ENCODE assay signal across 8 cellular contexts in genomic region chr14:90382491-90383125, GRCh38. TPM values are rescaled to one million over a fixed set of nuclear protein-coding genes. Genes with fewer than 3 reads are reported as not detected.
DNase-seq lines count a peak whose midpoint lies in the region; ATAC-seq and TF ChIP-seq lines count a peak whose summit lies in the region.

No MANE protein-coding gene starts in this region.

- H3K36me3 Mint-ChIP-seq in activated T-cell treated with anti-CD3 and anti-CD28 coated beads, Interleukin-2, amount 50 U/mL, for 4 hours (ENCODE audit: insufficient read depth), result no peaks in the 10 kb centered on the region
- no peaks in the 10 kb centered on the region for H3K36me3 Mint-ChIP-seq in natural killer cell

- TF ChIP-seq CTCF in fibroblast of pulmonary artery (IDR thresholded peaks at IDR 0.05; ENCODE audit: low read length, missing control alignments), result no peak
- TF ChIP-seq CTCF in natural killer cell (IDR thresholded peaks at IDR 0.05), result no peak
- no peak for TF ChIP-seq CTCF in stomach (IDR thresholded peaks at IDR 0.05)

- H3K4me1 ChIP-seq in stomach, result peaks cover 14 to 44% (median 30%) of the 10 kb centered on the region in 4 donors

- H3K4me1 Mint-ChIP-seq in activated T-cell treated with anti-CD3 and anti-CD28 coated beads, Interleukin-2, amount 50 U/mL, for 4 hours (ENCODE audit: low read depth), result peaks cover 8% of the 10 kb centered on the region
- H3K4me1 Mint-ChIP-seq in natural killer cell, result no peaks in the 10 kb centered on the region

- intact Hi-C loops in natural killer cell (cut with micrococcal nuclease) (loop anchor here (1.0 to 5.0 kb wide), 4 partner anchors 17 to 680 kb away; partner anchors contain the start of genes PSMC1, RPS6KA5 and TDP1), stomach (cut with DNase I; ENCODE audit: low total_unique reads) (no loop called here)

- 0 to 1% (median 0%) methylated on average over 24 to 34 of the region's 34 CpGs for WGBS in stomach, 5 donors

- H3K4me3 Mint-ChIP-seq in activated T-cell treated with anti-CD3 and anti-CD28 coated beads, Interleukin-2, amount 50 U/mL, for 4 hours, result no peak overlapping the region
- H3K4me3 Mint-ChIP-seq in natural killer cell, result no peak overlapping the region

- H3K27ac Mint-ChIP-seq in natural killer cell, result no peak overlapping the region

- ATAC-seq in HG02981 (IDR thresholded peaks at IDR 0.05; ENCODE audit: unreplicated experiment) (peak; percentile 14), natural killer cell (peak; percentile 14 to 28 (median 19))
- peak; percentile 44 to 47 for ATAC-seq in activated T-cell treated with anti-CD3 and anti-CD28 coated beads, Interleukin-2, amount 50 U/mL, for 4 hours

- H3K27ac ChIP-seq in stomach, result peak overlapping the region; percentile 92 to 100 (median 99)

- H3K9me3 Mint-ChIP-seq in activated T-cell treated with anti-CD3 and anti-CD28 coated beads, Interleukin-2, amount 50 U/mL, for 4 hours, result no peaks in the 10 kb centered on the region
- H3K9me3 Mint-ChIP-seq in natural killer cell, result no peaks in the 10 kb centered on the region

- no peak for TF ChIP-seq EP300 in stomach (IDR thresholded peaks at IDR 0.05)

- H3K9me3 ChIP-seq in stomach, result no peaks in the 10 kb centered on the region

- peak; percentile 32 for DNase-seq in NCI-H1436 (lab: John Stamatoyannopoulos, UW)
- no peak for DNase-seq in NCI-H1436 treated with DMSO at 0.1 percent for 48 hours (lab: John Stamatoyannopoulos, UW)
- DNase-seq in NCI-H510A treated with DMSO at 0.1 percent for 48 hours (lab: John Stamatoyannopoulos, UW), result peak; percentile 64
- peak; percentile 73 for DNase-seq in activated T-cell treated with anti-CD3 and anti-CD28 coated beads, Interleukin-2, amount 50 U/mL, for 4 hours
- peak; percentile 85 for DNase-seq in fibroblast of pulmonary artery (ENCODE audit: low read depth)
- peak; percentile 68 for DNase-seq in natural killer cell
- DNase-seq in stomach, result peak; percentile 69

- no peak for TF ChIP-seq POLR2A in stomach (IDR thresholded peaks at IDR 0.05)

- H3K4me3 ChIP-seq in fibroblast of pulmonary artery (replicated peaks; ENCODE audit: low read depth, low read length) (peak overlapping the region; percentile 64), stomach (peak overlapping the region; percentile 43 to 65 (median 58))

- no peaks in the 10 kb centered on the region for H3K27me3 Mint-ChIP-seq in activated T-cell treated with anti-CD3 and anti-CD28 coated beads, Interleukin-2, amount 50 U/mL, for 4 hours (ENCODE audit: low read depth)
- H3K27me3 Mint-ChIP-seq in natural killer cell (ENCODE audit: low read depth in 2 of 2), result no peaks in the 10 kb centered on the region

- no peaks in the 10 kb centered on the region for H3K27me3 ChIP-seq in stomach

- no peaks in the 10 kb centered on the region for H3K36me3 ChIP-seq in stomach

RNA-seq across cellular contexts. Expression of gene CALM1, which starts 14.2 kb away (rescaled TPM):
- total RNA-seq in activated T-cell treated with anti-CD3 and anti-CD28 coated beads, Interleukin-2, amount 50 U/mL, for 4 hours, result 100 to 1,000 TPM; 406 to 439 (median 417) TPM
- total RNA-seq in natural killer cell (1,000 to 10,000 TPM in 1 of 3 donors, 100 to 1,000 TPM in 2; 868 to 1,074 (median 907) TPM), stomach (1,000 to 10,000 TPM in 1 of 5 donors, 100 to 1,000 TPM in 4; 213 to 1,126 (median 441) TPM)
- 100 to 1,000 TPM; 278 to 342 (median 327) TPM for polyA plus RNA-seq in stomach

RNA-seq across cellular contexts. Expression of gene NRDE2, which starts 50.9 kb away (rescaled TPM):
- 10 to 100 TPM; 18.8 to 26.0 (median 23.8) TPM for total RNA-seq in activated T-cell treated with anti-CD3 and anti-CD28 coated beads, Interleukin-2, amount 50 U/mL, for 4 hours
- total RNA-seq in natural killer cell (10 to 100 TPM; 32.6 to 46.3 (median 40.7) TPM), stomach (10 to 100 TPM in 4 of 5 donors, 1 to 10 TPM in 1; 8.9 to 34.8 (median 29.2) TPM)
- polyA plus RNA-seq in stomach, result 1 to 10 TPM; 5.7 to 9.0 (median 7.3) TPM
